Comparison of ENCODE assay signal across 23 cellular contexts in genomic region chr1:168618351-168618750, GRCh38. TPM values are rescaled to one million over a fixed set of nuclear protein-coding genes. Genes with fewer than 3 reads are reported as not detected.
"Had no signal": no experiment of that assay in that cellular context is flagged by ENCODE, and none has a peak within 500 bp of the region (broad histone marks: within the 10 kb centered on the region; RNA-seq: fewer than 3 reads in every experiment).

No MANE protein-coding gene starts in this region.

- H3K27me3 ChIP-seq: esophagus squamous epithelium, heart right ventricle, neural progenitor cell, pancreas, right lobe of liver had no signal

- H3K9me3 ChIP-seq: esophagus squamous epithelium, heart right ventricle, pancreas, prostate gland, right lobe of liver, spleen, thoracic aorta had no signal

- H3K36me3 ChIP-seq: esophagus squamous epithelium, heart right ventricle, neural progenitor cell, pancreas, prostate gland, right lobe of liver, spleen, thoracic aorta had no signal

- ATAC-seq: effector memory CD8-positive, alpha-beta T cell; heart right ventricle; natural killer cell treated with Interleukin-12 subunit alpha and Interleukin-12 subunit beta and Interleukin-15 and Interleukin-18, amount 100 ng/mL, for 72 hours; pancreas; right lobe of liver; stimulated activated naive B cell treated with anti-CD40 and anti-IgM and Interleukin-4, amounts not matched to agents 10 μg/mL and 1 μg/mL and 100 μg/mL, for 72 hours; stimulated activated naive CD8-positive, alpha-beta T cell treated with anti-CD3 and anti-CD28 coated beads, Interleukin-15, amount 100 ng/mL, for 72 hours had no signal

- H3K4me3 ChIP-seq: esophagus squamous epithelium, heart right ventricle, neural progenitor cell, pancreas, prostate gland, right lobe of liver, spleen, thoracic aorta had no signal

- DNase-seq: effector memory CD8-positive, alpha-beta T cell; esophagus squamous epithelium; foreskin fibroblast; heart right ventricle; kidney glomerular epithelial cell; pancreas; retina; right lobe of liver; spleen; stimulated activated CD4-positive, alpha-beta T cell treated with anti-CD3 and anti-CD28 coated beads, Interleukin-15, amount 100 ng/mL, for 24 hours; stimulated activated CD4-positive, alpha-beta T cell treated with anti-CD3 and anti-CD28 coated beads, Interleukin-1b, Interleukin-23, amount 100 ng/mL, for 48 hours; stimulated activated CD4-positive, alpha-beta T cell treated with anti-CD3 and anti-CD28 coated beads, Interleukin-4, amount 100 ng/mL, for 24 hours; stimulated activated naive B cell treated with anti-CD40 and anti-IgM and Interleukin-4, amounts not matched to agents 10 μg/mL and 1 μg/mL and 100 μg/mL, for 72 hours; stimulated activated naive CD8-positive, alpha-beta T cell treated with anti-CD3 and anti-CD28 coated beads, Interleukin-15, amount 100 ng/mL, for 72 hours; trophoblast cell had no signal

- H3K4me1 ChIP-seq: pancreas, prostate gland, right lobe of liver, spleen had no signal

RNA-seq across cellular contexts. Expression of gene XCL1, which starts 41.9 kb away (rescaled TPM):
- total RNA-seq: epithelial cell of proximal tubule, lung microvascular endothelial cell, prostate gland, skeletal muscle tissue, urinary bladder had no signal
